In the genomic region with DNA sequence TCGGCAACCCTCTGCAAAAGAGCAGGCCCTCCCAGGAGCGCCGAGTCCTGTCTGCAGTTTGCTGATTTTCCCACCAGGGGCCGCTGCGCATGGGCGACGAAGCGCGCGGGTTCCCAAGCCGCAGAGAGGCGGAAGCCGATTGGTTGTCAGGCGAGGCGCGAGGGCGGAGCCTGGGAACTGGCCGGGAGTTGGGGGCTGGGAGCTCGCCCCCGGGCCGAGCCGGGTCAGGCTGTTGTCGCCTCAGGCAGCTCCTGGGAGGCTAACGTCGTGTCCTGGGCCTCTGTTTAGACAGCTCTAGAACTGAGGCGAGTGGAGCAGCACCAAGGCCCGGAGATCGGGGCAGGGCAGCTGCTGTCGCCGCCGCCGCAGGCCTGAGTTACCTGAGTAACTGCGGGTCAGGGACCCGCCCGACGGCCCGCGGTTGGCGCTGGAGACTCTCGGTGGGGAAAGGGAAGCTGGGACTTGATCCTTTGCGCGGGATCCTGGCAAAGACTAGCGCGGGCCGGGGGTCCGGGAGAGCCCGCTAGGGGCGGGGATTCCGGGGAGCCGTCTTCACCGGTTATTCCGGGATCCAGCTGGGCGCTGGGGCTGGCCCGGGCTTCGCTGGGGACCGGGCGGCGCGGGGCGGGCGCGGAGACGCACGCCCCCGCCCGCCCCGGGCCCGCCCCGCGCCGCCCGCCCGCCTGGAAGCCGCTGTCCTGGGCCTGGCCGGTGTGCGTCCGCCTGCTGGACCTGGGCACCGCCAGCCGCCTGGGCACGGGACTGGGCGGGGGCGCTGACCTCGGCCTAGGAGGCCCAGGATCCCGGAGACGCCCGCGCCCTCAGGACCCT, we compare ENCODE assay signal across 8 cellular contexts. TPM values are rescaled to one million over a fixed set of nuclear protein-coding genes. Genes with fewer than 3 reads are reported as not detected.
A peak's percentile ranks its signal among the peaks of the same experiment; 100 is the strongest.
DNase-seq lines count a peak whose midpoint lies in the region; ATAC-seq and TF ChIP-seq lines count a peak whose summit lies in the region.

A gene (plus strand): TSS at position 688 of the 831 bp plus-strand sequence. CDS start 607 bp downstream, outside the sequence.

- H3K27ac Mint-ChIP-seq in activated CD8-positive, alpha-beta memory T cell treated with anti-CD3 and anti-CD28 coated beads, Interleukin-2, amount 10 ng/mL, durations not matched to agents 7 days and 5 days = peak within 1 kb of the TSS; percentile 97
- H3K27ac Mint-ChIP-seq in endodermal cell = peak within 1 kb of the TSS; percentile 83

- H3K27ac ChIP-seq in endodermal cell (ENCODE audit: low read depth, low read length) (peak within 1 kb of the TSS; percentile 68), mesodermal cell (ENCODE audit: low read depth, low read length, severe bottlenecking) (peak within 1 kb of the TSS; percentile 81)

- CTCF ChIA-PET in activated CD8-positive, alpha-beta memory T cell treated with anti-CD3 and anti-CD28 coated beads, Interleukin-2, amount 10 ng/mL, durations not matched to agents 7 days and 5 days (lab: Charles Lee) = interaction anchor here (0.6 to 16.8 kb wide), 59 partner anchors 13 to 253 kb away, joined by 3 to 474 read pairs (median 7); a partner anchor contains a TSS

- H3K9me3 Mint-ChIP-seq in activated CD8-positive, alpha-beta memory T cell treated with anti-CD3 and anti-CD28 coated beads, Interleukin-2, amount 10 ng/mL, durations not matched to agents 7 days and 5 days (ENCODE audit: low read depth) = no peaks in the 10 kb centered on the region
- no peaks in the 10 kb centered on the region for H3K9me3 Mint-ChIP-seq in endodermal cell

- no peaks in the 10 kb centered on the region for H3K36me3 ChIP-seq in endodermal cell (ENCODE audit: control insufficient read depth, insufficient read depth, low read length)
- H3K36me3 ChIP-seq in mesodermal cell (ENCODE audit: control insufficient read depth, insufficient read depth, low read length) = no peaks in the 10 kb centered on the region

- H3K9ac ChIP-seq in endodermal cell (ENCODE audit: extremely low read depth, low read length, poor library complexity, severe bottlenecking) = peak within 1 kb of the TSS; percentile 61

- H3K4me1 Mint-ChIP-seq in activated CD8-positive, alpha-beta memory T cell treated with anti-CD3 and anti-CD28 coated beads, Interleukin-2, amount 10 ng/mL, durations not matched to agents 7 days and 5 days = peaks cover 56% of the 10 kb centered on the region
- H3K4me1 Mint-ChIP-seq in endodermal cell = peaks cover 21% of the 10 kb centered on the region

- in situ Hi-C loops in Caki2 (cut with HindIII; ENCODE audit: low pct_unique_long_range_greater_than_20kb, low sequenced_read_pairs) = no loop called here

- peak; percentile 93 for DNase-seq in Caki2 (ENCODE audit: low read depth)
- peak; percentile 92 for DNase-seq in HT1080 (ENCODE audit: low read depth)
- DNase-seq in NOMO-1 treated with dmso at 0.1 percent for 144 hours (lab: John Stamatoyannopoulos, UW; ENCODE audit: unreplicated experiment) = peak; percentile 91
- peak; percentile 98 for DNase-seq in activated CD8-positive, alpha-beta memory T cell treated with anti-CD3 and anti-CD28 coated beads, Interleukin-2, amount 10 ng/mL, durations not matched to agents 7 days and 5 days
- peak; percentile 99 for DNase-seq in endodermal cell
- DNase-seq in stimulated activated CD8-positive, alpha-beta memory T cell treated with anti-CD3 and anti-CD28 coated beads, Interleukin-15, amount 100 ng/mL, for 4 hours (ENCODE audit: low read depth in 2 of 2) = peak; percentile 94 to 96

- no peaks in the 10 kb centered on the region for H3K27me3 ChIP-seq in endodermal cell (ENCODE audit: control insufficient read depth, insufficient read depth, low read length, poor library complexity, severe bottlenecking)

- H3K4me3 Mint-ChIP-seq in activated CD8-positive, alpha-beta memory T cell treated with anti-CD3 and anti-CD28 coated beads, Interleukin-2, amount 10 ng/mL, durations not matched to agents 7 days and 5 days = peak within 1 kb of the TSS; percentile 86
- H3K4me3 Mint-ChIP-seq in endodermal cell = peak within 1 kb of the TSS; percentile 79

- TF ChIP-seq CTCF in endodermal cell (conservative IDR thresholded peaks at IDR 0.05) = peak; percentile 99

- 0% methylated on average over 26 to 86 of the region's 87 CpGs for WGBS in endodermal cell (ENCODE audit: insufficient coverage in 1 of 2, insufficient read length in 1 of 2), 2 experiments
- WGBS in mesodermal cell (ENCODE audit: insufficient coverage in 2 of 2), 2 experiments = 1% methylated on average over 76 to 77 of the region's 87 CpGs

- H3K4me1 ChIP-seq in endodermal cell (ENCODE audit: control insufficient read depth, insufficient read depth, low read length) = peaks cover 7% of the 10 kb centered on the region
- peaks cover 20% of the 10 kb centered on the region for H3K4me1 ChIP-seq in mesodermal cell (ENCODE audit: control insufficient read depth, insufficient read depth, low read length, poor library complexity, severe bottlenecking)

- peak; percentile 63 for ATAC-seq in GM21360 (IDR thresholded peaks at IDR 0.05; ENCODE audit: unreplicated experiment)
- peak; percentile 74 for ATAC-seq in activated CD8-positive, alpha-beta memory T cell treated with anti-CD3 and anti-CD28 coated beads, Interleukin-2, amount 10 ng/mL, durations not matched to agents 7 days and 5 days

- H3K9me3 ChIP-seq in endodermal cell (ENCODE audit: control insufficient read depth, low read length) (no peaks in the 10 kb centered on the region), mesodermal cell (ENCODE audit: control insufficient read depth, low read length) (no peaks in the 10 kb centered on the region)

- peak within 1 kb of the TSS; percentile 87 for H3K4me3 ChIP-seq in endodermal cell (ENCODE audit: low read length)
- peak within 1 kb of the TSS; percentile 67 for H3K4me3 ChIP-seq in mesodermal cell (ENCODE audit: extremely low read depth, insufficient read depth, low read length, poor library complexity, severe bottlenecking)

- H3K36me3 Mint-ChIP-seq in activated CD8-positive, alpha-beta memory T cell treated with anti-CD3 and anti-CD28 coated beads, Interleukin-2, amount 10 ng/mL, durations not matched to agents 7 days and 5 days = peaks cover 10% of the 10 kb centered on the region
- no peaks in the 10 kb centered on the region for H3K36me3 Mint-ChIP-seq in endodermal cell (ENCODE audit: low read depth)

- no peaks in the 10 kb centered on the region for H3K27me3 Mint-ChIP-seq in activated CD8-positive, alpha-beta memory T cell treated with anti-CD3 and anti-CD28 coated beads, Interleukin-2, amount 10 ng/mL, durations not matched to agents 7 days and 5 days
- no peaks in the 10 kb centered on the region for H3K27me3 Mint-ChIP-seq in endodermal cell (ENCODE audit: insufficient read depth)

RNA-seq across cellular contexts. Expression of the gene that starts here (rescaled TPM):
- 36.1 and 45.5 TPM in 2 replicates for total RNA-seq in Caki2 (2014; rRNA removed; shearing (Covaris generic); ENCODE audit: low replicate concordance)
- total RNA-seq in HT1080 (2014; rRNA removed; shearing (Covaris generic)) = 14.6 and 18.1 TPM in 2 replicates
- polyA plus RNA-seq in HT1080 (2015; cell fraction: cytosol; rRNA removed) = 17.3 and 19.9 TPM in 2 replicates
- 21.3 and 30.7 TPM in 2 replicates for polyA plus RNA-seq in HT1080 (2015; cell fraction: nucleus; rRNA removed)
- 100 to 1,000 TPM in 1 of 2 experiments, 10 to 100 TPM in 1; 83.5 to 104 TPM for total RNA-seq in activated CD8-positive, alpha-beta memory T cell treated with anti-CD3 and anti-CD28 coated beads, Interleukin-2, amount 10 ng/mL, durations not matched to agents 7 days and 5 days
- 10 to 100 TPM; 20.9 to 27.9 TPM for total RNA-seq in endodermal cell
- polyA plus RNA-seq in endodermal cell (2013, experiment 1 of 2) = 22.2 TPM
- polyA plus RNA-seq in endodermal cell (2013, experiment 2 of 2) = 20.2 TPM
- polyA plus RNA-seq in mesodermal cell (2013, experiment 1 of 2) = 37.3 TPM
- polyA plus RNA-seq in mesodermal cell (2013, experiment 2 of 2) = 28.3 TPM

Comparison
In these comparisons a context has a peak if more than half of its experiments do, and no peak if none do; other contexts are left out.
1. Peak in every context shown above with its lines: DNase-seq, ATAC-seq, H3K4me3 ChIP-seq and H3K27ac ChIP-seq.